Comparison of ENCODE assay signal across 3 cellular contexts in the genomic region with DNA sequence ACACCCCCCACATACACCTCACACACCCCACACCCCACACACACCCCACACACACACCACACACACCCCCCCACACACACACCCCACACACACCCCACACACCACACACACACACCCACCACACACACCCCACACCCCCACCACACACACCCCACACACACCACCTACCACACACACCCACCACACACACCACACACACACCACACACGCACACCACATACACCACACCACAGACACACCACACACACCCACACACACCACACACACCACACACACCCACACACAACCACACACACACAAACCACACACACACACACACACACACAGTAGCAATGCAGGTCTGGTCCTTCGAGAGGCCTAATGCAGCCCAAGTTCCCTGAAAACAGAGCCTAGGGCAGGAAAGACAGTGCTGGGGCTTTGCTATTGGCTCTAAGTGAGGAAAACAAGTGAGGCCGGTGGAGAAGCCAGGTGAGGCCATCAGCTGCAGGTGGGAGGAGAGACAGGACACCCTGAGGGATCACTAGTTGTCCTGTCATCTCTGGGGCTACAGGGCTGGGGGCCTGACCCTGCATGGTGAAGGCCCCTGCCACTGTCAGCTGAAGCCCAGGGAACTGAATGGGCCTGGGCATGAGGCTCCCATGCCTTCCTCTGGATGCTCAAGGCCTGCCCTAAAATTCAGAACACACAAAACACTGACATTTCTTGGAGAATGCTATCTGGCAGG.
TF ChIP-seq lines count a peak whose summit lies in the region.

No MANE protein-coding gene starts in this region.

TF ChIP-seq in GM12891, 5 proteins besides CTCF, POLR2A, EP300 and RAD21:
- TF ChIP-seq PAX5 (IDR thresholded peaks at IDR 0.05; ENCODE audit: insufficient read depth, low read length, severe bottlenecking) (no peak), POLR2AphosphoS5 (IDR thresholded peaks at IDR 0.05; ENCODE audit: low read depth, low read length) (no peak), POU2F2 (IDR thresholded peaks at IDR 0.05; ENCODE audit: low read depth, low read length) (no peak), TAF1 (IDR thresholded peaks at IDR 0.05; ENCODE audit: low read depth, low read length) (no peak), SPI1 (IDR thresholded peaks at IDR 0.05; ENCODE audit: low read depth, low read length) (no peak)
TF ChIP-seq in GM12891: peak in this region for 0.

TF ChIP-seq in IMR-90, 13 proteins besides CTCF, POLR2A, EP300 and RAD21:
- TF ChIP-seq SMC3 (IDR thresholded peaks at IDR 0.05; ENCODE audit: low read depth, low read length) (no peak), NFE2L2 (IDR thresholded peaks at IDR 0.05; ENCODE audit: low read depth, low read length) (no peak), BHLHE40 (IDR thresholded peaks at IDR 0.05; ENCODE audit: low read depth, low read length) (no peak), MXI1 (IDR thresholded peaks at IDR 0.05; ENCODE audit: borderline replicate concordance, low read depth, low read length) (no peak), FOS (IDR thresholded peaks at IDR 0.05; ENCODE audit: low read depth, low read length) (no peak), CEBPB (IDR thresholded peaks at IDR 0.05; ENCODE audit: low read depth, low read length) (no peak), RCOR1 (IDR thresholded peaks at IDR 0.05; ENCODE audit: insufficient replicate concordance, low read length) (no peak), MAFK (IDR thresholded peaks at IDR 0.05; ENCODE audit: low read depth, low read length) (no peak), CHD1 (IDR thresholded peaks at IDR 0.05; ENCODE audit: low read depth, low read length) (no peak), MAZ (IDR thresholded peaks at IDR 0.05; ENCODE audit: borderline replicate concordance, low read depth, low read length) (no peak), RFX5 (IDR thresholded peaks at IDR 0.05; ENCODE audit: low read depth, low read length) (no peak)
- TF ChIP-seq, protein P1, sequence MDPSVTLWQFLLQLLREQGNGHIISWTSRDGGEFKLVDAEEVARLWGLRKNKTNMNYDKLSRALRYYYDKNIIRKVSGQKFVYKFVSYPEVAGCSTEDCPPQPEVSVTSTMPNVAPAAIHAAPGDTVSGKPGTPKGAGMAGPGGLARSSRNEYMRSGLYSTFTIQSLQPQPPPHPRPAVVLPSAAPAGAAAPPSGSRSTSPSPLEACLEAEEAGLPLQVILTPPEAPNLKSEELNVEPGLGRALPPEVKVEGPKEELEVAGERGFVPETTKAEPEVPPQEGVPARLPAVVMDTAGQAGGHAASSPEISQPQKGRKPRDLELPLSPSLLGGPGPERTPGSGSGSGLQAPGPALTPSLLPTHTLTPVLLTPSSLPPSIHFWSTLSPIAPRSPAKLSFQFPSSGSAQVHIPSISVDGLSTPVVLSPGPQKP (IDR thresholded peaks at IDR 0.05; ENCODE audit: borderline replicate concordance, low read depth, low read length), result no peak
- TF ChIP-seq, protein P2, sequence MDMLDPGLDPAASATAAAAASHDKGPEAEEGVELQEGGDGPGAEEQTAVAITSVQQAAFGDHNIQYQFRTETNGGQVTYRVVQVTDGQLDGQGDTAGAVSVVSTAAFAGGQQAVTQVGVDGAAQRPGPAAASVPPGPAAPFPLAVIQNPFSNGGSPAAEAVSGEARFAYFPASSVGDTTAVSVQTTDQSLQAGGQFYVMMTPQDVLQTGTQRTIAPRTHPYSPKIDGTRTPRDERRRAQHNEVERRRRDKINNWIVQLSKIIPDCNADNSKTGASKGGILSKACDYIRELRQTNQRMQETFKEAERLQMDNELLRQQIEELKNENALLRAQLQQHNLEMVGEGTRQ (IDR thresholded peaks at IDR 0.05; ENCODE audit: low read depth, low read length), result no peak

TF ChIP-seq in H1, 55 proteins besides CTCF, POLR2A, EP300 and RAD21:
- TF ChIP-seq CHD1 (IDR thresholded peaks at IDR 0.05; ENCODE audit: low read depth, low read length) (no peak), JUN (IDR thresholded peaks at IDR 0.05; ENCODE audit: low read depth, low read length) (no peak), SIN3A (conservative IDR thresholded peaks at IDR 0.05 in 1 of 2, IDR thresholded peaks at IDR 0.05 in 1 of 2; ENCODE audit: low read depth in 1 of 2, low read length in 2 of 2) (no peak), SRF (IDR thresholded peaks at IDR 0.05; ENCODE audit: low read depth, low read length) (no peak), RNF2 (IDR thresholded peaks at IDR 0.05; ENCODE audit: borderline replicate concordance, low read depth, low read length, missing control alignments, poor library complexity, severe bottlenecking) (no peak), CBX5 (IDR thresholded peaks at IDR 0.05; ENCODE audit: low read depth, low read length) (no peak), TBP (IDR thresholded peaks at IDR 0.05; ENCODE audit: low read depth, low read length) (no peak), EGR1 (IDR thresholded peaks at IDR 0.05; ENCODE audit: borderline replicate concordance, low read depth, low read length) (no peak), ASH2L (IDR thresholded peaks at IDR 0.05; ENCODE audit: low read length) (no peak), CEBPB (IDR thresholded peaks at IDR 0.05; ENCODE audit: low read depth, low read length) (no peak), SUZ12 (IDR thresholded peaks at IDR 0.05; ENCODE audit: low read length) (no peak), TEAD4 (IDR thresholded peaks at IDR 0.05; ENCODE audit: low read depth, low read length) (no peak), HDAC6 (IDR thresholded peaks at IDR 0.05; ENCODE audit: low read depth, low read length) (no peak), NRF1 (IDR thresholded peaks at IDR 0.05; ENCODE audit: low read depth, low read length) (no peak), ZNF274 (IDR thresholded peaks at IDR 0.05; ENCODE audit: borderline replicate concordance, extremely low read depth, low read length) (no peak), GABPA (IDR thresholded peaks at IDR 0.05; ENCODE audit: borderline replicate concordance, insufficient read depth, low read length) (no peak), RFX5 (IDR thresholded peaks at IDR 0.05; ENCODE audit: borderline replicate concordance, low read depth, low read length) (no peak)
- TF ChIP-seq, protein P2 (IDR thresholded peaks at IDR 0.05; ENCODE audit: low read length), result no peak
